Comparison of ENCODE assay signal across 1 cellular context in genomic region chr7:44748042-44748947, GRCh38.
TF ChIP-seq lines count a peak whose summit lies in the region.

A gene with protein sequence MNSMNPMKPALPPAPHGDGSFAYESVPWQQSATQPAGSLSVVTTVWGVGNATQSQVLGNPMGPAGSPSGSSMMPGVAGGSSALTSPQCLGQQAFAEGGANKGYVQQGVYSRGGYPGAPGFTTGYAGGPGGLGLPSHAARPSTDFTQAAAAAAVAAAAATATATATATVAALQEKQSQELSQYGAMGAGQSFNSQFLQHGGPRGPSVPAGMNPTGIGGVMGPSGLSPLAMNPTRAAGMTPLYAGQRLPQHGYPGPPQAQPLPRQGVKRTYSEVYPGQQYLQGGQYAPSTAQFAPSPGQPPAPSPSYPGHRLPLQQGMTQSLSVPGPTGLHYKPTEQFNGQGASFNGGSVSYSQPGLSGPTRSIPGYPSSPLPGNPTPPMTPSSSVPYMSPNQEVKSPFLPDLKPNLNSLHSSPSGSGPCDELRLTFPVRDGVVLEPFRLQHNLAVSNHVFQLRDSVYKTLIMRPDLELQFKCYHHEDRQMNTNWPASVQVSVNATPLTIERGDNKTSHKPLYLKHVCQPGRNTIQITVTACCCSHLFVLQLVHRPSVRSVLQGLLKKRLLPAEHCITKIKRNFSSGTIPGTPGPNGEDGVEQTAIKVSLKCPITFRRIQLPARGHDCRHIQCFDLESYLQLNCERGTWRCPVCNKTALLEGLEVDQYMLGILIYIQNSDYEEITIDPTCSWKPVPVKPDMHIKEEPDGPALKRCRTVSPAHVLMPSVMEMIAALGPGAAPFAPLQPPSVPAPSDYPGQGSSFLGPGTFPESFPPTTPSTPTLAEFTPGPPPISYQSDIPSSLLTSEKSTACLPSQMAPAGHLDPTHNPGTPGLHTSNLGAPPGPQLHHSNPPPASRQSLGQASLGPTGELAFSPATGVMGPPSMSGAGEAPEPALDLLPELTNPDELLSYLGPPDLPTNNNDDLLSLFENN (plus strand): TSS chr7:44748847. CDS start chr7:44756250, 7,403 bp downstream.

TF ChIP-seq in HEK293, 187 proteins besides CTCF, POLR2A, EP300 and RAD21 (continued from another document and continues in another):
- no peak for TF ChIP-seq ZNF138 (tag by site-specific recombination; IDR thresholded peaks at IDR 0.05; ENCODE audit: borderline replicate concordance)
- no peak for TF ChIP-seq ZNF174 (tag by site-specific recombination; IDR thresholded peaks at IDR 0.05)
- TF ChIP-seq ZNF610 (tag by site-specific recombination; IDR thresholded peaks at IDR 0.05; ENCODE audit: borderline replicate concordance), result no peak
- TF ChIP-seq, protein P1, sequence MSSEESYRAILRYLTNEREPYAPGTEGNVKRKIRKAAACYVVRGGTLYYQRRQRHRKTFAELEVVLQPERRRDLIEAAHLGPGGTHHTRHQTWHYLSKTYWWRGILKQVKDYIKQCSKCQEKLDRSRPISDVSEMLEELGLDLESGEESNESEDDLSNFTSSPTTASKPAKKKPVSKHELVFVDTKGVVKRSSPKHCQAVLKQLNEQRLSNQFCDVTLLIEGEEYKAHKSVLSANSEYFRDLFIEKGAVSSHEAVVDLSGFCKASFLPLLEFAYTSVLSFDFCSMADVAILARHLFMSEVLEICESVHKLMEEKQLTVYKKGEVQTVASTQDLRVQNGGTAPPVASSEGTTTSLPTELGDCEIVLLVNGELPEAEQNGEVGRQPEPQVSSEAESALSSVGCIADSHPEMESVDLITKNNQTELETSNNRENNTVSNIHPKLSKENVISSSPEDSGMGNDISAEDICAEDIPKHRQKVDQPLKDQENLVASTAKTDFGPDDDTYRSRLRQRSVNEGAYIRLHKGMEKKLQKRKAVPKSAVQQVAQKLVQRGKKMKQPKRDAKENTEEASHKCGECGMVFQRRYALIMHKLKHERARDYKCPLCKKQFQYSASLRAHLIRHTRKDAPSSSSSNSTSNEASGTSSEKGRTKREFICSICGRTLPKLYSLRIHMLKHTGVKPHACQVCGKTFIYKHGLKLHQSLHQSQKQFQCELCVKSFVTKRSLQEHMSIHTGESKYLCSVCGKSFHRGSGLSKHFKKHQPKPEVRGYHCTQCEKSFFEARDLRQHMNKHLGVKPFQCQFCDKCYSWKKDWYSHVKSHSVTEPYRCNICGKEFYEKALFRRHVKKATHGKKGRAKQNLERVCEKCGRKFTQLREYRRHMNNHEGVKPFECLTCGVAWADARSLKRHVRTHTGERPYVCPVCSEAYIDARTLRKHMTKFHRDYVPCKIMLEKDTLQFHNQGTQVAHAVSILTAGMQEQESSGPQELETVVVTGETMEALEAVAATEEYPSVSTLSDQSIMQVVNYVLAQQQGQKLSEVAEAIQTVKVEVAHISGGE (tag by site-specific recombination; conservative IDR thresholded peaks at IDR 0.05; ENCODE audit: low read depth), result no peak
- TF ChIP-seq ZNF530 (tag by site-specific recombination; IDR thresholded peaks at IDR 0.05; ENCODE audit: low read depth), result no peak
- TF ChIP-seq AEBP2 (tag by site-specific recombination; IDR thresholded peaks at IDR 0.05; ENCODE audit: borderline replicate concordance), result no peak
- TF ChIP-seq ZSCAN30 (tag by site-specific recombination; IDR thresholded peaks at IDR 0.05), result peak; percentile 63; the same call in 1 of the 2 replicates
- no peak; the same call in 1 of the 2 replicates for TF ChIP-seq ZFHX2 (tag by site-specific recombination; conservative IDR thresholded peaks at IDR 0.05)
- peak; percentile 86 for TF ChIP-seq ZNF423 (tag by site-specific recombination; IDR thresholded peaks at IDR 0.05)
- no peak for TF ChIP-seq ZBTB49 (tag by site-specific recombination; IDR thresholded peaks at IDR 0.05; ENCODE audit: low read depth)
- TF ChIP-seq KLF10 (tag by site-specific recombination; IDR thresholded peaks at IDR 0.05), result peak; percentile 81
- peak; percentile 75 for TF ChIP-seq ZNF341 (tag by site-specific recombination; IDR thresholded peaks at IDR 0.05; ENCODE audit: low read depth)
- peak; percentile 44 for TF ChIP-seq SP2 (tag by site-specific recombination; IDR thresholded peaks at IDR 0.05)
- TF ChIP-seq ZNF335 (tag by site-specific recombination; conservative IDR thresholded peaks at IDR 0.05), result peak; percentile 55
- no peak for TF ChIP-seq ZNF350 (tag by site-specific recombination; IDR thresholded peaks at IDR 0.05)
- no peak for TF ChIP-seq ZNF248 (tag by site-specific recombination; IDR thresholded peaks at IDR 0.05)
- no peak for TF ChIP-seq PRDM2 (tag by site-specific recombination; IDR thresholded peaks at IDR 0.05; ENCODE audit: borderline replicate concordance)
- TF ChIP-seq ZNF518A (tag by site-specific recombination; conservative IDR thresholded peaks at IDR 0.05; ENCODE audit: low read depth), result no peak; the same call in 1 of the 2 replicates
- TF ChIP-seq IKZF3 (tag by site-specific recombination; IDR thresholded peaks at IDR 0.05), result 0 out of 2 replicates have a peak, but pooled peaks have one; percentile 34
- no peak for TF ChIP-seq ZNF521 (tag by site-specific recombination; IDR thresholded peaks at IDR 0.05)
- TF ChIP-seq ZNF660 (tag by site-specific recombination; IDR thresholded peaks at IDR 0.05), result peak; percentile 66; the same call in 1 of the 2 replicates
- TF ChIP-seq ZNF223 (tag by site-specific recombination; IDR thresholded peaks at IDR 0.05), result no peak
- TF ChIP-seq, protein P2, sequence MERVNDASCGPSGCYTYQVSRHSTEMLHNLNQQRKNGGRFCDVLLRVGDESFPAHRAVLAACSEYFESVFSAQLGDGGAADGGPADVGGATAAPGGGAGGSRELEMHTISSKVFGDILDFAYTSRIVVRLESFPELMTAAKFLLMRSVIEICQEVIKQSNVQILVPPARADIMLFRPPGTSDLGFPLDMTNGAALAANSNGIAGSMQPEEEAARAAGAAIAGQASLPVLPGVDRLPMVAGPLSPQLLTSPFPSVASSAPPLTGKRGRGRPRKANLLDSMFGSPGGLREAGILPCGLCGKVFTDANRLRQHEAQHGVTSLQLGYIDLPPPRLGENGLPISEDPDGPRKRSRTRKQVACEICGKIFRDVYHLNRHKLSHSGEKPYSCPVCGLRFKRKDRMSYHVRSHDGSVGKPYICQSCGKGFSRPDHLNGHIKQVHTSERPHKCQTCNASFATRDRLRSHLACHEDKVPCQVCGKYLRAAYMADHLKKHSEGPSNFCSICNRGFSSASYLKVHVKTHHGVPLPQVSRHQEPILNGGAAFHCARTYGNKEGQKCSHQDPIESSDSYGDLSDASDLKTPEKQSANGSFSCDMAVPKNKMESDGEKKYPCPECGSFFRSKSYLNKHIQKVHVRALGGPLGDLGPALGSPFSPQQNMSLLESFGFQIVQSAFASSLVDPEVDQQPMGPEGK (tag by site-specific recombination; IDR thresholded peaks at IDR 0.05), result 0 out of 2 replicates have a peak, but pooled peaks have one; percentile 39
- peak; percentile 41; the same call in 1 of the 2 replicates for TF ChIP-seq ZNF561 (tag by site-specific recombination; IDR thresholded peaks at IDR 0.05; ENCODE audit: borderline replicate concordance)
